1 cellular context compared by ENCODE assay signal in the genomic region with DNA sequence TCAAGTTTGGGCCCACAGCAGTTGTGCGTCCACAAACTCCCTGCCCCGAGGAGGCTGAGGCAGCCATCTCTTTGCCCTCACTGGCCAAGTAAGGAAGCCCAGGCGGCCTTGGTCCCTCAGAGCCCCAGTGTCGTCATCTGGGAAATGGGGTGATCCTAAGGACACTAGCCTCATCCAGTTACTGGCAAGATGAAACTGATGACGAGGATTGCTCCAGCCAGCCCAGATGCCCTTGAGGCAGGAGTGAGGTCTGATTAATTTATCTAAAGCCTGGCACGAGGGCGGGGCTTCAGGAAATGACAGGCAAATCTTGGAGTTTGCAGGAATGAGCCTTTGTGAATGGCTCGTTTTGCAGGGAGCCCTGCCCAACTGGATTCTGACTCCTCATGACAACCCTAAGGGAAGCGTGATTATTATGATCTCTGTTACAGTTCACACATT.
TF ChIP-seq lines count a peak whose summit lies in the region.

No MANE protein-coding gene starts in this region.

TF ChIP-seq in GM23338, 12 proteins besides CTCF, POLR2A, EP300 and RAD21 (continued from another document):
- TF ChIP-seq, protein P1, sequence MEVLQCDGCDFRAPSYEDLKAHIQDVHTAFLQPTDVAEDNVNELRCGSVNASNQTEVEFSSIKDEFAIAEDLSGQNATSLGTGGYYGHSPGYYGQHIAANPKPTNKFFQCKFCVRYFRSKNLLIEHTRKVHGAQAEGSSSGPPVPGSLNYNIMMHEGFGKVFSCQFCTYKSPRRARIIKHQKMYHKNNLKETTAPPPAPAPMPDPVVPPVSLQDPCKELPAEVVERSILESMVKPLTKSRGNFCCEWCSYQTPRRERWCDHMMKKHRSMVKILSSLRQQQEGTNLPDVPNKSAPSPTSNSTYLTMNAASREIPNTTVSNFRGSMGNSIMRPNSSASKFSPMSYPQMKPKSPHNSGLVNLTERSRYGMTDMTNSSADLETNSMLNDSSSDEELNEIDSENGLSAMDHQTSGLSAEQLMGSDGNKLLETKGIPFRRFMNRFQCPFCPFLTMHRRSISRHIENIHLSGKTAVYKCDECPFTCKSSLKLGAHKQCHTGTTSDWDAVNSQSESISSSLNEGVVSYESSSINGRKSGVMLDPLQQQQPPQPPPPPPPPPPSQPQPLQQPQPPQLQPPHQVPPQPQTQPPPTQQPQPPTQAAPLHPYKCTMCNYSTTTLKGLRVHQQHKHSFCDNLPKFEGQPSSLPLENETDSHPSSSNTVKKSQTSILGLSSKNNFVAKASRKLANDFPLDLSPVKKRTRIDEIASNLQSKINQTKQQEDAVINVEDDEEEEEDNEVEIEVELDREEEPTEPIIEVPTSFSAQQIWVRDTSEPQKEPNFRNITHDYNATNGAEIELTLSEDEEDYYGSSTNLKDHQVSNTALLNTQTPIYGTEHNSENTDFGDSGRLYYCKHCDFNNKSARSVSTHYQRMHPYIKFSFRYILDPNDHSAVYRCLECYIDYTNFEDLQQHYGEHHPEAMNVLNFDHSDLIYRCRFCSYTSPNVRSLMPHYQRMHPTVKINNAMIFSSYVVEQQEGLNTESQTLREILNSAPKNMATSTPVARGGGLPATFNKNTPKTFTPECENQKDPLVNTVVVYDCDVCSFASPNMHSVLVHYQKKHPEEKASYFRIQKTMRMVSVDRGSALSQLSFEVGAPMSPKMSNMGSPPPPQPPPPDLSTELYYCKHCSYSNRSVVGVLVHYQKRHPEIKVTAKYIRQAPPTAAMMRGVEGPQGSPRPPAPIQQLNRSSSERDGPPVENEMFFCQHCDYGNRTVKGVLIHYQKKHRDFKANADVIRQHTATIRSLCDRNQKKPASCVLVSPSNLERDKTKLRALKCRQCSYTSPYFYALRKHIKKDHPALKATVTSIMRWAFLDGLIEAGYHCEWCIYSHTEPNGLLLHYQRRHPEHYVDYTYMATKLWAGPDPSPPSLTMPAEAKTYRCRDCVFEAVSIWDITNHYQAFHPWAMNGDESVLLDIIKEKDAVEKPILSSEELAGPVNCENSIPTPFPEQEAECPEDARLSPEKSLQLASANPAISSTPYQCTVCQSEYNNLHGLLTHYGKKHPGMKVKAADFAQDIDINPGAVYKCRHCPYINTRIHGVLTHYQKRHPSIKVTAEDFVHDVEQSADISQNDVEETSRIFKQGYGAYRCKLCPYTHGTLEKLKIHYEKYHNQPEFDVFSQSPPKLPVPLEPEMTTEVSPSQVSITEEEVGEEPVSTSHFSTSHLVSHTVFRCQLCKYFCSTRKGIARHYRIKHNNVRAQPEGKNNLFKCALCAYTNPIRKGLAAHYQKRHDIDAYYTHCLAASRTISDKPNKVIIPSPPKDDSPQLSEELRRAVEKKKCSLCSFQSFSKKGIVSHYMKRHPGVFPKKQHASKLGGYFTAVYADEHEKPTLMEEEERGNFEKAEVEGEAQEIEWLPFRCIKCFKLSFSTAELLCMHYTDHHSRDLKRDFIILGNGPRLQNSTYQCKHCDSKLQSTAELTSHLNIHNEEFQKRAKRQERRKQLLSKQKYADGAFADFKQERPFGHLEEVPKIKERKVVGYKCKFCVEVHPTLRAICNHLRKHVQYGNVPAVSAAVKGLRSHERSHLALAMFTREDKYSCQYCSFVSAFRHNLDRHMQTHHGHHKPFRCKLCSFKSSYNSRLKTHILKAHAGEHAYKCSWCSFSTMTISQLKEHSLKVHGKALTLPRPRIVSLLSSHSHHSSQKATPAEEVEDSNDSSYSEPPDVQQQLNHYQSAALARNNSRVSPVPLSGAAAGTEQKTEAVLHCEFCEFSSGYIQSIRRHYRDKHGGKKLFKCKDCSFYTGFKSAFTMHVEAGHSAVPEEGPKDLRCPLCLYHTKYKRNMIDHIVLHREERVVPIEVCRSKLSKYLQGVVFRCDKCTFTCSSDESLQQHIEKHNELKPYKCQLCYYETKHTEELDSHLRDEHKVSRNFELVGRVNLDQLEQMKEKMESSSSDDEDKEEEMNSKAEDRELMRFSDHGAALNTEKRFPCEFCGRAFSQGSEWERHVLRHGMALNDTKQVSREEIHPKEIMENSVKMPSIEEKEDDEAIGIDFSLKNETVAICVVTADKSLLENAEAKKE (CRISPR knock-in tag; IDR thresholded peaks at IDR 0.05) = no peak
- TF ChIP-seq, protein P2, sequence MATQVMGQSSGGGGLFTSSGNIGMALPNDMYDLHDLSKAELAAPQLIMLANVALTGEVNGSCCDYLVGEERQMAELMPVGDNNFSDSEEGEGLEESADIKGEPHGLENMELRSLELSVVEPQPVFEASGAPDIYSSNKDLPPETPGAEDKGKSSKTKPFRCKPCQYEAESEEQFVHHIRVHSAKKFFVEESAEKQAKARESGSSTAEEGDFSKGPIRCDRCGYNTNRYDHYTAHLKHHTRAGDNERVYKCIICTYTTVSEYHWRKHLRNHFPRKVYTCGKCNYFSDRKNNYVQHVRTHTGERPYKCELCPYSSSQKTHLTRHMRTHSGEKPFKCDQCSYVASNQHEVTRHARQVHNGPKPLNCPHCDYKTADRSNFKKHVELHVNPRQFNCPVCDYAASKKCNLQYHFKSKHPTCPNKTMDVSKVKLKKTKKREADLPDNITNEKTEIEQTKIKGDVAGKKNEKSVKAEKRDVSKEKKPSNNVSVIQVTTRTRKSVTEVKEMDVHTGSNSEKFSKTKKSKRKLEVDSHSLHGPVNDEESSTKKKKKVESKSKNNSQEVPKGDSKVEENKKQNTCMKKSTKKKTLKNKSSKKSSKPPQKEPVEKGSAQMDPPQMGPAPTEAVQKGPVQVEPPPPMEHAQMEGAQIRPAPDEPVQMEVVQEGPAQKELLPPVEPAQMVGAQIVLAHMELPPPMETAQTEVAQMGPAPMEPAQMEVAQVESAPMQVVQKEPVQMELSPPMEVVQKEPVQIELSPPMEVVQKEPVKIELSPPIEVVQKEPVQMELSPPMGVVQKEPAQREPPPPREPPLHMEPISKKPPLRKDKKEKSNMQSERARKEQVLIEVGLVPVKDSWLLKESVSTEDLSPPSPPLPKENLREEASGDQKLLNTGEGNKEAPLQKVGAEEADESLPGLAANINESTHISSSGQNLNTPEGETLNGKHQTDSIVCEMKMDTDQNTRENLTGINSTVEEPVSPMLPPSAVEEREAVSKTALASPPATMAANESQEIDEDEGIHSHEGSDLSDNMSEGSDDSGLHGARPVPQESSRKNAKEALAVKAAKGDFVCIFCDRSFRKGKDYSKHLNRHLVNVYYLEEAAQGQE (IDR thresholded peaks at IDR 0.05; ENCODE audit: unreplicated experiment) = no peak
- TF ChIP-seq, protein P3, sequence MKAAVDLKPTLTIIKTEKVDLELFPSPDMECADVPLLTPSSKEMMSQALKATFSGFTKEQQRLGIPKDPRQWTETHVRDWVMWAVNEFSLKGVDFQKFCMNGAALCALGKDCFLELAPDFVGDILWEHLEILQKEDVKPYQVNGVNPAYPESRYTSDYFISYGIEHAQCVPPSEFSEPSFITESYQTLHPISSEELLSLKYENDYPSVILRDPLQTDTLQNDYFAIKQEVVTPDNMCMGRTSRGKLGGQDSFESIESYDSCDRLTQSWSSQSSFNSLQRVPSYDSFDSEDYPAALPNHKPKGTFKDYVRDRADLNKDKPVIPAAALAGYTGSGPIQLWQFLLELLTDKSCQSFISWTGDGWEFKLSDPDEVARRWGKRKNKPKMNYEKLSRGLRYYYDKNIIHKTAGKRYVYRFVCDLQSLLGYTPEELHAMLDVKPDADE (IDR thresholded peaks at IDR 0.05) = no peak
TF ChIP-seq in GM23338: peak in this region for 0.
